ENCODE assay signal across 8 cellular contexts in genomic region chr16:23433261-23433920, GRCh38. TPM values are rescaled to one million over a fixed set of nuclear protein-coding genes. Genes with fewer than 3 reads are reported as not detected.
DNase-seq lines count a peak whose midpoint lies in the region; FAIRE-seq and TF ChIP-seq lines count a peak whose summit lies in the region.
"Had no signal": no experiment of that assay in that cellular context is flagged by ENCODE, and none has a peak within 500 bp of the region (broad histone marks: within the 10 kb centered on the region; RNA-seq: fewer than 3 reads in every experiment).

No MANE protein-coding gene starts in this region.

- intact Hi-C loops in breast epithelium (cut with DNase I; ENCODE audit: low total_unique reads) (no loop called here), mammary epithelial cell (cut with micrococcal nuclease) (loop anchor here (5.0 kb wide), 1 partner anchor 536 kb away; no protein-coding TSS in a partner anchor), posterior vena cava (cut with DNase I) (loop anchor here (5.0 kb wide), 1 partner anchor 251 kb away; the partner anchor contains the start of gene SCNN1G (in 2 of the 2))

- H3K9me3 ChIP-seq in breast epithelium: no peaks in the 10 kb centered on the region
- H3K9me3 ChIP-seq in mammary epithelial cell (replicated peaks; ENCODE audit: insufficient read depth, low read length): no peaks in the 10 kb centered on the region
- H3K9me3 ChIP-seq in mucosa of stomach (ENCODE audit: control insufficient read depth, low read length): no peaks in the 10 kb centered on the region
- H3K9me3 ChIP-seq: SJSA1 had no signal

- H3K36me3 ChIP-seq in breast epithelium (no peaks in the 10 kb centered on the region), mammary epithelial cell (ENCODE audit: insufficient read depth, low read length) (peaks cover 6% of the 10 kb centered on the region), bronchial epithelial cell (ENCODE audit: control insufficient read depth, insufficient read depth, low read length) (peaks cover 7% of the 10 kb centered on the region), mucosa of stomach (ENCODE audit: control insufficient read depth, insufficient read depth, low read length) (peaks cover 6% of the 10 kb centered on the region)

- H3K4me3 ChIP-seq in breast epithelium: no peak overlapping the region
- no peak overlapping the region for H3K4me3 ChIP-seq in mammary epithelial cell (replicated peaks in 1 of 3; ENCODE audit: insufficient read depth in 1 of 3, low read depth in 2 of 3, low read length in 3 of 3)
- H3K4me3 ChIP-seq in bronchial epithelial cell (ENCODE audit: low read depth, low read length): no peak overlapping the region
- H3K4me3 ChIP-seq in mucosa of stomach (ENCODE audit: low read length): no peak overlapping the region
- no peak overlapping the region for H3K4me3 ChIP-seq in foreskin fibroblast (ENCODE audit: low read depth in 1 of 2, low read length in 2 of 2)
- H3K4me3 ChIP-seq: SJSA1 had no signal

- CTCF ChIA-PET in mammary epithelial cell (lab: Charles Lee; ENCODE audit: low non-redundant PET): interaction anchor here (0.6 to 0.8 kb wide), 3 partner anchors 9 to 154 kb away, joined by 3 read pairs; no protein-coding TSS in a partner anchor

- peak; percentile 23 for FAIRE-seq in bronchial epithelial cell (lab: Jason Lieb, UNC)

- H4K20me1 ChIP-seq in mammary epithelial cell (ENCODE audit: insufficient read depth, low read length): no peaks in the 10 kb centered on the region

- no peak for TF ChIP-seq POLR2A in breast epithelium (IDR thresholded peaks at IDR 0.05)

- no peak for DNase-seq in breast epithelium (ENCODE audit: low spot score in 2 of 2)
- DNase-seq in mammary epithelial cell: no peak
- no peak for DNase-seq in bronchial epithelial cell (ENCODE audit: low read depth)
- DNase-seq in posterior vena cava (ENCODE audit: low spot score): no peak
- no peak for DNase-seq in foreskin fibroblast
- DNase-seq in NCI-H187 (lab: John Stamatoyannopoulos, UW): no peak

- H3K27ac ChIP-seq in breast epithelium (peak overlapping the region; percentile 53 to 80), mammary epithelial cell (ENCODE audit: insufficient read depth, low read depth, low read length) (no peak overlapping the region)
- H3K27ac ChIP-seq: SJSA1 had no signal

- no peak for TF ChIP-seq CTCF in breast epithelium (IDR thresholded peaks at IDR 0.05)
- no peak for TF ChIP-seq CTCF in mammary epithelial cell (conservative IDR thresholded peaks at IDR 0.05 in 1 of 2, IDR thresholded peaks at IDR 0.05 in 1 of 2; ENCODE audit: extremely low read depth in 1 of 2, insufficient read depth in 1 of 2, low read depth in 1 of 2, low read length in 2 of 2)
- TF ChIP-seq CTCF in bronchial epithelial cell (IDR thresholded peaks at IDR 0.05; ENCODE audit: insufficient read depth, low read length, severe bottlenecking): no peak
- no peak for TF ChIP-seq CTCF in foreskin fibroblast (IDR thresholded peaks at IDR 0.05; ENCODE audit: low read depth, low read length)

- dilution Hi-C loops in mammary epithelial cell (cut with HindIII; ENCODE audit: low sequenced_read_pairs): no loop called here

- no TSS peak for BruUV-seq in mammary epithelial cell (replicated peaks; lab: Mats Ljungman, UMichigan)

- H2AFZ ChIP-seq in mammary epithelial cell (ENCODE audit: low read depth, low read length): no peak overlapping the region

- H3K9ac ChIP-seq in mammary epithelial cell (ENCODE audit: insufficient read depth, low read length) (no peak overlapping the region), mucosa of stomach (ENCODE audit: low read length) (peak overlapping the region; percentile 22)

- in situ Hi-C loops in mammary epithelial cell (cut with MboI; ENCODE audit: low sequenced_read_pairs in 2 of 2): loop anchor here (5.0 to 10.0 kb wide), 3 partner anchors 159 to 256 kb away; partner anchors contain the start of gene SCNN1G (in 1 of the 2)

- no peak overlapping the region for H3K4me2 ChIP-seq in mammary epithelial cell (ENCODE audit: insufficient read depth, low read depth, low read length)

- H3K4me1 ChIP-seq in breast epithelium (no peaks in the 10 kb centered on the region), mammary epithelial cell (ENCODE audit: insufficient read depth, low read length) (no peaks in the 10 kb centered on the region), mucosa of stomach (ENCODE audit: control insufficient read depth, insufficient read depth, low read length) (peaks cover 25% of the 10 kb centered on the region)

- WGBS in mammary epithelial cell (ENCODE audit: low coverage, missing lambda C conversion rate): 78% methylated on average over 15 of the region's 16 CpGs

- no peaks in the 10 kb centered on the region for H3K79me2 ChIP-seq in mammary epithelial cell (ENCODE audit: insufficient read depth, low read length)

- H3K27me3 ChIP-seq in breast epithelium (no peaks in the 10 kb centered on the region), mammary epithelial cell (ENCODE audit: insufficient read depth, low read length) (no peaks in the 10 kb centered on the region), bronchial epithelial cell (ENCODE audit: control insufficient read depth, insufficient read depth, low read length) (no peaks in the 10 kb centered on the region), mucosa of stomach (ENCODE audit: control insufficient read depth, insufficient read depth, low read length) (no peaks in the 10 kb centered on the region)
- H3K27me3 ChIP-seq: SJSA1 had no signal

RNA-seq across cellular contexts. Expression of gene COG7, which starts 19.6 kb away (rescaled TPM):
- total RNA-seq in breast epithelium (10 to 100 TPM; 12.8 to 31.6 (median 29.2) TPM), mammary epithelial cell (10 to 100 TPM; 19.2 to 20.8 TPM), bronchial epithelial cell (7.1 and 9.7 TPM in 2 replicates), posterior vena cava (10 to 100 TPM; 13.5 to 17.4 TPM)
- 20.1 TPM for polyA plus RNA-seq in mammary epithelial cell
- polyA minus RNA-seq in mammary epithelial cell: 12.4 TPM
